In genomic region chr11:82864268-82864667, GRCh38 we compare ENCODE assay signal across 8 cellular contexts. TPM values are rescaled to one million over a fixed set of nuclear protein-coding genes. Genes with fewer than 3 reads are reported as not detected.
DNase-seq lines count a peak whose midpoint lies in the region; ATAC-seq, FAIRE-seq and TF ChIP-seq lines count a peak whose summit lies in the region.

No MANE protein-coding gene starts in this region.

- H2AFZ ChIP-seq in ACC112 (ENCODE audit: low read length, unreplicated experiment) (no peak overlapping the region), SU-DHL-6 (ENCODE audit: low read depth, low read length, severe bottlenecking) (no peak overlapping the region)

- H4K20me1 ChIP-seq in SU-DHL-6 (ENCODE audit: low read depth, low read length), result no peaks in the 10 kb centered on the region

- H3K79me2 ChIP-seq in ACC112 (ENCODE audit: control insufficient read depth, insufficient read depth, low read length, unreplicated experiment) (no peaks in the 10 kb centered on the region), SU-DHL-6 (ENCODE audit: insufficient read depth, low read length) (no peaks in the 10 kb centered on the region)

- no peak for TF ChIP-seq POLR2A in GM12892 (IDR thresholded peaks at IDR 0.05; ENCODE audit: low read depth, low read length)

- H3K27me3 ChIP-seq in ACC112 (ENCODE audit: insufficient read depth, low read length) (no peaks in the 10 kb centered on the region), SU-DHL-6 (ENCODE audit: low read length) (no peaks in the 10 kb centered on the region)
- no peaks in the 10 kb centered on the region for H3K27me3 ChIP-seq in effector memory CD4-positive, alpha-beta T cell (replicated peaks; ENCODE audit: control insufficient read depth, insufficient read depth, low read length, poor library complexity, severe bottlenecking)

- H3K36me3 ChIP-seq in ACC112 (ENCODE audit: insufficient read depth, low read length) (no peaks in the 10 kb centered on the region), SU-DHL-6 (ENCODE audit: low read length) (no peaks in the 10 kb centered on the region)
- no peaks in the 10 kb centered on the region for H3K36me3 ChIP-seq in effector memory CD4-positive, alpha-beta T cell (ENCODE audit: control insufficient read depth, insufficient read depth, low read length)

- no peaks in the 10 kb centered on the region for H3K9me2 ChIP-seq in SU-DHL-6 (replicated peaks; ENCODE audit: insufficient read depth, low read length)

- H3K27ac ChIP-seq in ACC112 (ENCODE audit: low read depth, low read length), result 0 out of 2 replicates have a peak overlapping the region, but pooled peaks have one; percentile 5
- H3K27ac ChIP-seq in SU-DHL-6 (ENCODE audit: low read depth, low read length), result no peak overlapping the region
- no peak overlapping the region for H3K27ac ChIP-seq in effector memory CD4-positive, alpha-beta T cell (ENCODE audit: insufficient read depth, low read length, poor library complexity, severe bottlenecking)

- H3K9ac ChIP-seq in SU-DHL-6 (ENCODE audit: low read length), result no peak overlapping the region

- H3K4me2 ChIP-seq in SU-DHL-6 (ENCODE audit: low read depth, low read length, poor library complexity, severe bottlenecking), result no peak overlapping the region

- H3F3A ChIP-seq in SU-DHL-6 (ENCODE audit: insufficient read depth), result no peaks in the 10 kb centered on the region

- peak; percentile 53 for TF ChIP-seq CTCF in SU-DHL-6 (IDR thresholded peaks at IDR 0.05; ENCODE audit: insufficient read depth, low read length, poor library complexity, severe bottlenecking)

- no peaks in the 10 kb centered on the region for H3K9me3 ChIP-seq in SU-DHL-6 (ENCODE audit: insufficient read depth, low read length)
- no peaks in the 10 kb centered on the region for H3K9me3 ChIP-seq in effector memory CD4-positive, alpha-beta T cell (ENCODE audit: control insufficient read depth, low read length)

- peak; percentile 74 for FAIRE-seq in GM12892 (lab: Jason Lieb, UNC)

- DNase-seq in GM12892 (ENCODE audit: insufficient read length) (no peak), NAMALWA (ENCODE audit: low spot score) (peak; percentile 62), myocyte (ENCODE audit: low read depth) (peak; percentile 61)
- DNase-seq in effector memory CD4-positive, alpha-beta T cell, result no peak

- H3K4me1 ChIP-seq in ACC112 (ENCODE audit: control insufficient read depth, insufficient read depth, low read length, unreplicated experiment), result peaks cover 39% of the 10 kb centered on the region
- no peaks in the 10 kb centered on the region for H3K4me1 ChIP-seq in effector memory CD4-positive, alpha-beta T cell (ENCODE audit: control insufficient read depth, insufficient read depth, low read length, poor library complexity, severe bottlenecking)

- peak; percentile 63 for ATAC-seq in esophagus mucosa
- no peak for ATAC-seq in GM21367 (IDR thresholded peaks at IDR 0.05; ENCODE audit: unreplicated experiment)

- H3K4me3 ChIP-seq in ACC112 (ENCODE audit: low read depth, low read length) (no peak overlapping the region), SU-DHL-6 (ENCODE audit: insufficient read depth, low read length, poor library complexity, severe bottlenecking) (no peak overlapping the region)
- H3K4me3 ChIP-seq in effector memory CD4-positive, alpha-beta T cell (ENCODE audit: insufficient read depth, low read depth, low read length, poor library complexity, severe bottlenecking), result no peak overlapping the region

RNA-seq across cellular contexts. Expression of gene PRCP, which starts 36.0 kb away (rescaled TPM):
- polyA plus RNA-seq in GM12892 (2012; ENCODE audit: missing spikeins), result 17.2 TPM
- total RNA-seq in esophagus mucosa, result 48.5 TPM
- total RNA-seq in myocyte, result 29.6 and 30.3 TPM in 2 replicates
- polyA plus RNA-seq in myocyte (2012), result 37.2 TPM

RNA-seq across cellular contexts. Expression of gene DDIAS, which starts 37.3 kb away (rescaled TPM):
- polyA plus RNA-seq in GM12892 (2012; ENCODE audit: missing spikeins), result 4.3 TPM
- total RNA-seq in esophagus mucosa (8.9 TPM), myocyte (0.94 and 1.2 TPM in 2 replicates)
- 0.32 TPM for polyA plus RNA-seq in myocyte (2012)

Comparison
In these comparisons a context has a peak if more than half of its experiments do, and no peak if none do; other contexts are left out.
1. DNase-seq: peak in NAMALWA (single experiment) and myocyte (single experiment); none in GM12892 (single experiment) and effector memory CD4-positive, alpha-beta T cell (0 of 3).